ENCODE assay signal across 10 cellular contexts in genomic region chr9:98502976-98503325, GRCh38.
DNase-seq lines count a peak whose midpoint lies in the region; TF ChIP-seq lines count a peak whose summit lies in the region.
"Had no signal": no experiment of that assay in that cellular context is flagged by ENCODE, and none has a peak within 500 bp of the region (broad histone marks: within the 10 kb centered on the region; RNA-seq: fewer than 3 reads in every experiment).

No MANE protein-coding gene starts in this region.

- TF ChIP-seq CTCF in nephron progenitor cell (IDR thresholded peaks at IDR 0.05) = no peak

- peaks cover 11% of the 10 kb centered on the region for H3K9me3 Mint-ChIP-seq in nephron progenitor cell

- no peaks in the 10 kb centered on the region for H3K36me3 ChIP-seq in MG63

- DNase-seq in EL = peak; percentile 79
- DNase-seq in amniotic epithelial cell (ENCODE audit: low read depth) = peak; percentile 74
- DNase-seq in foreskin melanocyte = peak; percentile 18
- DNase-seq in nephron progenitor cell = peak; percentile 15
- no peak for DNase-seq in MG63
- no peak for DNase-seq in nucleus accumbens (lab: John Stamatoyannopoulos, UW)
- DNase-seq in NCI-H1436 treated with DMSO at 0.1 percent for 48 hours (lab: John Stamatoyannopoulos, UW) = no peak
- no peak for DNase-seq in DMS 273 (lab: John Stamatoyannopoulos, UW; ENCODE audit: unreplicated experiment)
- DNase-seq: caudate nucleus, COR-L47 had no signal

- no peaks in the 10 kb centered on the region for H3K27me3 ChIP-seq in MG63

- no peak overlapping the region for H3K4me3 ChIP-seq in MG63

- peaks cover 9% of the 10 kb centered on the region for H3K27me3 Mint-ChIP-seq in nephron progenitor cell (ENCODE audit: low read depth, poor library complexity)

- H3K4me3 Mint-ChIP-seq in nephron progenitor cell = no peak overlapping the region

- H3K36me3 Mint-ChIP-seq in nephron progenitor cell (ENCODE audit: low read depth) = no peaks in the 10 kb centered on the region

- no peaks in the 10 kb centered on the region for H3K9me3 ChIP-seq in MG63

- no peak overlapping the region for H3K27ac Mint-ChIP-seq in nephron progenitor cell

- H3K4me1 Mint-ChIP-seq in nephron progenitor cell = peaks cover 23% of the 10 kb centered on the region

Comparison
In these comparisons a context has a peak if more than half of its experiments do, and no peak if none do; other contexts are left out.
1. DNase-seq: peak in EL (single experiment), amniotic epithelial cell (single experiment), foreskin melanocyte (single experiment) and nephron progenitor cell (single experiment); none in MG63 (single experiment), nucleus accumbens (0 of 56), NCI-H1436 treated with DMSO at 0.1 percent for 48 hours (single experiment) and DMS 273 (single experiment).